Comparison of ENCODE assay signal across 33 cellular contexts in genomic region chr6:24768361-24768760, GRCh38. TPM values are rescaled to one million over a fixed set of nuclear protein-coding genes. Genes with fewer than 3 reads are reported as not detected.
DNase-seq lines count a peak whose midpoint lies in the region; ATAC-seq and TF ChIP-seq lines count a peak whose summit lies in the region.
"Had no signal": no experiment of that assay in that cellular context is flagged by ENCODE, and none has a peak within 500 bp of the region (broad histone marks: within the 10 kb centered on the region; RNA-seq: fewer than 3 reads in every experiment).

No MANE protein-coding gene starts in this region.

- H3K27me3 ChIP-seq in SJSA1 (replicated peaks) = no peaks in the 10 kb centered on the region
- H3K27me3 ChIP-seq: ascending aorta, heart right ventricle, stomach, tibial nerve had no signal

- peaks cover 10% of the 10 kb centered on the region for H3K4me1 ChIP-seq in SJSA1 (replicated peaks)
- H3K4me1 ChIP-seq: ascending aorta, tibial nerve had no signal

- no peak for ATAC-seq in activated naive CD8-positive, alpha-beta T cell treated with anti-CD3 and anti-CD28 coated beads, Interleukin-2, amount 50 U/mL, for 24 hours
- ATAC-seq: activated T-helper 17 cell treated with anti-CD3 and anti-CD28 coated beads, Interleukin-2, amount 50 U/mL, for 72 hours; heart right ventricle; lower lobe of right lung; natural killer cell treated with Interleukin-12 subunit alpha and Interleukin-12 subunit beta and Interleukin-15 and Interleukin-18, amount 100 ng/mL, for 72 hours; Panc1 had no signal

- no peaks in the 10 kb centered on the region for H3K9me3 ChIP-seq in SJSA1 (replicated peaks)
- H3K9me3 ChIP-seq: ascending aorta, heart right ventricle, lower lobe of right lung, stomach, tibial nerve had no signal

- no peaks in the 10 kb centered on the region for H3K27me3 Mint-ChIP-seq in activated naive CD8-positive, alpha-beta T cell treated with anti-CD3 and anti-CD28 coated beads for 36 hours
- no peaks in the 10 kb centered on the region for H3K27me3 Mint-ChIP-seq in activated naive CD8-positive, alpha-beta T cell treated with anti-CD3 and anti-CD28 coated beads, Interleukin-2, amount 50 U/mL, for 24 hours
- H3K27me3 Mint-ChIP-seq in activated T-helper 1 cell treated with anti-CD3 and anti-CD28 coated beads, Interleukin-12 subunit alpha, Interleukin-12 subunit beta, Interleukin-2, Interleukin-4 antibody, amounts not matched to agents 30 ng/mL and 10 ng/mL and 1 ng/mL, durations not matched to agents 14 hours and 24 hours and 36 hours (ENCODE audit: insufficient read depth) = no peaks in the 10 kb centered on the region
- H3K27me3 Mint-ChIP-seq: activated naive CD4-positive, alpha-beta T cell treated with anti-CD3 and anti-CD28 coated beads, Interleukin-2, amount 50 U/mL, for 24 hours; activated T-helper 17 cell treated with anti-CD3 and anti-CD28 coated beads, Interleukin-2, amount 50 U/mL, for 72 hours; B cell; CD8-positive, alpha-beta memory T cell; natural killer cell treated with Interleukin-12 subunit alpha and Interleukin-12 subunit beta and Interleukin-15 and Interleukin-18, amount 100 ng/mL, for 72 hours had no signal

- H3K9me3 Mint-ChIP-seq in activated naive CD8-positive, alpha-beta T cell treated with anti-CD3 and anti-CD28 coated beads for 36 hours = no peaks in the 10 kb centered on the region
- H3K9me3 Mint-ChIP-seq in activated naive CD8-positive, alpha-beta T cell treated with anti-CD3 and anti-CD28 coated beads, Interleukin-2, amount 50 U/mL, for 24 hours = no peaks in the 10 kb centered on the region
- no peaks in the 10 kb centered on the region for H3K9me3 Mint-ChIP-seq in activated T-helper 1 cell treated with anti-CD3 and anti-CD28 coated beads, Interleukin-12 subunit alpha, Interleukin-12 subunit beta, Interleukin-2, Interleukin-4 antibody, amounts not matched to agents 30 ng/mL and 10 ng/mL and 1 ng/mL, durations not matched to agents 14 hours and 24 hours and 36 hours
- H3K9me3 Mint-ChIP-seq: activated naive CD4-positive, alpha-beta T cell treated with anti-CD3 and anti-CD28 coated beads, Interleukin-2, amount 50 U/mL, for 24 hours; activated T-helper 17 cell treated with anti-CD3 and anti-CD28 coated beads, Interleukin-2, amount 50 U/mL, for 72 hours; CD8-positive, alpha-beta memory T cell; natural killer cell treated with Interleukin-12 subunit alpha and Interleukin-12 subunit beta and Interleukin-15 and Interleukin-18, amount 100 ng/mL, for 72 hours had no signal

- no peak overlapping the region for H3K27ac ChIP-seq in SJSA1
- H3K27ac ChIP-seq: ascending aorta, heart right ventricle, lower lobe of right lung, stomach, tibial nerve had no signal

- intact Hi-C loops in activated T-helper 1 cell treated with anti-CD3 and anti-CD28 coated beads, Interleukin-12 subunit alpha, Interleukin-12 subunit beta, Interleukin-2, Interleukin-4 antibody, amounts not matched to agents 30 ng/mL and 10 ng/mL and 1 ng/mL, durations not matched to agents 14 hours and 24 hours and 36 hours (cut with micrococcal nuclease) = loop anchor here (5.0 kb wide), 1 partner anchor 336 kb away; no protein-coding TSS in a partner anchor

- no peaks in the 10 kb centered on the region for H3K36me3 Mint-ChIP-seq in activated naive CD8-positive, alpha-beta T cell treated with anti-CD3 and anti-CD28 coated beads for 36 hours
- H3K36me3 Mint-ChIP-seq in activated naive CD8-positive, alpha-beta T cell treated with anti-CD3 and anti-CD28 coated beads, Interleukin-2, amount 50 U/mL, for 24 hours (ENCODE audit: low read depth) = no peaks in the 10 kb centered on the region
- no peaks in the 10 kb centered on the region for H3K36me3 Mint-ChIP-seq in activated T-helper 1 cell treated with anti-CD3 and anti-CD28 coated beads, Interleukin-12 subunit alpha, Interleukin-12 subunit beta, Interleukin-2, Interleukin-4 antibody, amounts not matched to agents 30 ng/mL and 10 ng/mL and 1 ng/mL, durations not matched to agents 14 hours and 24 hours and 36 hours (ENCODE audit: low read depth)
- H3K36me3 Mint-ChIP-seq: activated naive CD4-positive, alpha-beta T cell treated with anti-CD3 and anti-CD28 coated beads, Interleukin-2, amount 50 U/mL, for 24 hours; CD8-positive, alpha-beta memory T cell; natural killer cell treated with Interleukin-12 subunit alpha and Interleukin-12 subunit beta and Interleukin-15 and Interleukin-18, amount 100 ng/mL, for 72 hours had no signal

- peaks cover 13% of the 10 kb centered on the region for H3K4me1 Mint-ChIP-seq in activated naive CD8-positive, alpha-beta T cell treated with anti-CD3 and anti-CD28 coated beads for 36 hours
- peaks cover 2% of the 10 kb centered on the region for H3K4me1 Mint-ChIP-seq in activated naive CD8-positive, alpha-beta T cell treated with anti-CD3 and anti-CD28 coated beads, Interleukin-2, amount 50 U/mL, for 24 hours
- peaks cover 6% of the 10 kb centered on the region for H3K4me1 Mint-ChIP-seq in activated T-helper 1 cell treated with anti-CD3 and anti-CD28 coated beads, Interleukin-12 subunit alpha, Interleukin-12 subunit beta, Interleukin-2, Interleukin-4 antibody, amounts not matched to agents 30 ng/mL and 10 ng/mL and 1 ng/mL, durations not matched to agents 14 hours and 24 hours and 36 hours (ENCODE audit: low read depth)
- H3K4me1 Mint-ChIP-seq: activated naive CD4-positive, alpha-beta T cell treated with anti-CD3 and anti-CD28 coated beads, Interleukin-2, amount 50 U/mL, for 24 hours; activated T-helper 17 cell treated with anti-CD3 and anti-CD28 coated beads, Interleukin-2, amount 50 U/mL, for 72 hours; B cell had no signal

- H3K36me3 ChIP-seq in SJSA1 = no peaks in the 10 kb centered on the region
- H3K36me3 ChIP-seq: ascending aorta, heart right ventricle, lower lobe of right lung, stomach, tibial nerve had no signal

- DNase-seq in activated naive CD8-positive, alpha-beta T cell treated with anti-CD3 and anti-CD28 coated beads for 36 hours = no peak
- no peak for DNase-seq in activated naive CD8-positive, alpha-beta T cell treated with anti-CD3 and anti-CD28 coated beads, Interleukin-2, amount 50 U/mL, for 24 hours
- DNase-seq in SJSA1 (ENCODE audit: low read depth in 1 of 2, low spot score in 2 of 2) = peak; percentile 33 to 54
- peak; percentile 52 for DNase-seq in fibroblast of mammary gland (ENCODE audit: low read depth)
- peak; percentile 9 for DNase-seq in stromal cell of bone marrow (ENCODE audit: low read depth)
- no peak for DNase-seq in activated T-helper 1 cell treated with anti-CD3 and anti-CD28 coated beads, Interleukin-12 subunit alpha, Interleukin-12 subunit beta, Interleukin-2, Interleukin-4 antibody, amounts not matched to agents 30 ng/mL and 10 ng/mL and 1 ng/mL, durations not matched to agents 14 hours and 24 hours and 36 hours (ENCODE audit: low spot score)
- no peak for DNase-seq in HCEC 1CT
- DNase-seq in RKO (ENCODE audit: low spot score) = no peak
- DNase-seq: 8988T; activated CD4-positive, alpha-beta T cell treated with anti-CD3 and anti-CD28 coated beads, Interleukin-2, amount 50 U/mL, for 4 hours; CD8-positive, alpha-beta memory T cell; central memory CD4-positive, alpha-beta T cell; dermis blood vessel endothelial cell; DMS153; GDM1; heart right ventricle; lower lobe of right lung; NCI-H1092 treated with DMSO at 0.1 percent for 48 hours; NCI-H187 treated with DMSO at 0.1 percent for 48 hours; NCI-H524 treated with DMSO at 0.1 percent for 48 hours; stimulated activated CD4-positive, alpha-beta T cell treated with anti-CD3 and anti-CD28 coated beads, Interleukin-1b, Interleukin-23, amount 100 ng/mL, for 48 hours; stomach; T-helper 1 cell had no signal

- H3K4me3 ChIP-seq in SJSA1 (no peak overlapping the region), fibroblast of mammary gland (ENCODE audit: control insufficient read depth, low read depth, low read length) (no peak overlapping the region)
- H3K4me3 ChIP-seq: ascending aorta, heart right ventricle, lower lobe of right lung, smooth muscle cell, stomach, tibial nerve had no signal

- TF ChIP-seq CTCF in fibroblast of mammary gland (conservative IDR thresholded peaks at IDR 0.05; ENCODE audit: control insufficient read depth, insufficient read depth, low read depth, low read length) = no peak

- H3K4me3 Mint-ChIP-seq in activated naive CD8-positive, alpha-beta T cell treated with anti-CD3 and anti-CD28 coated beads for 36 hours = peak overlapping the region; percentile 10
- H3K4me3 Mint-ChIP-seq in activated naive CD8-positive, alpha-beta T cell treated with anti-CD3 and anti-CD28 coated beads, Interleukin-2, amount 50 U/mL, for 24 hours = no peak overlapping the region
- H3K4me3 Mint-ChIP-seq in activated T-helper 1 cell treated with anti-CD3 and anti-CD28 coated beads, Interleukin-12 subunit alpha, Interleukin-12 subunit beta, Interleukin-2, Interleukin-4 antibody, amounts not matched to agents 30 ng/mL and 10 ng/mL and 1 ng/mL, durations not matched to agents 14 hours and 24 hours and 36 hours = no peak overlapping the region
- H3K4me3 Mint-ChIP-seq: activated naive CD4-positive, alpha-beta T cell treated with anti-CD3 and anti-CD28 coated beads, Interleukin-2, amount 50 U/mL, for 24 hours; activated T-helper 17 cell treated with anti-CD3 and anti-CD28 coated beads, Interleukin-2, amount 50 U/mL, for 72 hours; B cell; CD8-positive, alpha-beta memory T cell; natural killer cell treated with Interleukin-12 subunit alpha and Interleukin-12 subunit beta and Interleukin-15 and Interleukin-18, amount 100 ng/mL, for 72 hours had no signal

- H3K27ac Mint-ChIP-seq in activated naive CD8-positive, alpha-beta T cell treated with anti-CD3 and anti-CD28 coated beads for 36 hours = no peak overlapping the region
- H3K27ac Mint-ChIP-seq in activated naive CD8-positive, alpha-beta T cell treated with anti-CD3 and anti-CD28 coated beads, Interleukin-2, amount 50 U/mL, for 24 hours = no peak overlapping the region
- no peak overlapping the region for H3K27ac Mint-ChIP-seq in activated T-helper 1 cell treated with anti-CD3 and anti-CD28 coated beads, Interleukin-12 subunit alpha, Interleukin-12 subunit beta, Interleukin-2, Interleukin-4 antibody, amounts not matched to agents 30 ng/mL and 10 ng/mL and 1 ng/mL, durations not matched to agents 14 hours and 24 hours and 36 hours
- H3K27ac Mint-ChIP-seq: activated T-helper 17 cell treated with anti-CD3 and anti-CD28 coated beads, Interleukin-2, amount 50 U/mL, for 72 hours; B cell; CD8-positive, alpha-beta memory T cell; natural killer cell treated with Interleukin-12 subunit alpha and Interleukin-12 subunit beta and Interleukin-15 and Interleukin-18, amount 100 ng/mL, for 72 hours had no signal

RNA-seq across cellular contexts. Expression of gene GMNN, which starts 6.4 kb away (rescaled TPM):
- 10 to 100 TPM; 74.1 to 75.8 TPM for total RNA-seq in activated naive CD8-positive, alpha-beta T cell treated with anti-CD3 and anti-CD28 coated beads for 36 hours
- total RNA-seq in SJSA1 (2014; rRNA removed; shearing (Covaris generic)) = 88.5 and 102 TPM in 2 replicates
- 80.8 and 83.5 TPM in 2 replicates for total RNA-seq in activated T-helper 1 cell treated with anti-CD3 and anti-CD28 coated beads, Interleukin-12 subunit alpha, Interleukin-12 subunit beta, Interleukin-2, Interleukin-4 antibody, amounts not matched to agents 30 ng/mL and 10 ng/mL and 1 ng/mL, durations not matched to agents 14 hours and 24 hours and 36 hours

RNA-seq across cellular contexts. Expression of gene ARMH2, which starts 30.4 kb away (rescaled TPM):
- total RNA-seq in activated naive CD8-positive, alpha-beta T cell treated with anti-CD3 and anti-CD28 coated beads for 36 hours = not detected
- total RNA-seq in SJSA1 (2014; rRNA removed; shearing (Covaris generic)) = not detected in 2 replicates
- not detected in 2 replicates for total RNA-seq in activated T-helper 1 cell treated with anti-CD3 and anti-CD28 coated beads, Interleukin-12 subunit alpha, Interleukin-12 subunit beta, Interleukin-2, Interleukin-4 antibody, amounts not matched to agents 30 ng/mL and 10 ng/mL and 1 ng/mL, durations not matched to agents 14 hours and 24 hours and 36 hours
- total RNA-seq: ascending aorta, dermis blood vessel endothelial cell, heart right ventricle, mononuclear cell, osteocyte, smooth muscle cell, stomach, tibial nerve had no signal

RNA-seq across cellular contexts. Expression of gene C6orf62, which starts 49.4 kb away (rescaled TPM):
- 100 to 1,000 TPM; 110 to 111 TPM for total RNA-seq in activated naive CD8-positive, alpha-beta T cell treated with anti-CD3 and anti-CD28 coated beads for 36 hours
- 94.4 and 124 TPM in 2 replicates for total RNA-seq in SJSA1 (2014; rRNA removed; shearing (Covaris generic))
- total RNA-seq in activated T-helper 1 cell treated with anti-CD3 and anti-CD28 coated beads, Interleukin-12 subunit alpha, Interleukin-12 subunit beta, Interleukin-2, Interleukin-4 antibody, amounts not matched to agents 30 ng/mL and 10 ng/mL and 1 ng/mL, durations not matched to agents 14 hours and 24 hours and 36 hours = 109 TPM in 2 replicates

Comparison
In these comparisons a context has a peak if more than half of its experiments do, and no peak if none do; other contexts are left out.
1. DNase-seq: peak in SJSA1 (2 of 2), fibroblast of mammary gland (single experiment) and stromal cell of bone marrow (single experiment); none in activated naive CD8-positive, alpha-beta T cell treated with anti-CD3 and anti-CD28 coated beads for 36 hours (single experiment), activated naive CD8-positive, alpha-beta T cell treated with anti-CD3 and anti-CD28 coated beads, Interleukin-2, amount 50 U/mL, for 24 hours (single experiment), activated T-helper 1 cell treated with anti-CD3 and anti-CD28 coated beads, Interleukin-12 subunit alpha, Interleukin-12 subunit beta, Interleukin-2, Interleukin-4 antibody, amounts not matched to agents 30 ng/mL and 10 ng/mL and 1 ng/mL, durations not matched to agents 14 hours and 24 hours and 36 hours (single experiment), HCEC 1CT (single experiment) and RKO (single experiment).